ENCODE assay signal across 11 cellular contexts in genomic region chr3:127857270-127857801, GRCh38. TPM values are rescaled to one million over a fixed set of nuclear protein-coding genes. Genes with fewer than 3 reads are reported as not detected.
DNase-seq lines count a peak whose midpoint lies in the region; ATAC-seq, FAIRE-seq and TF ChIP-seq lines count a peak whose summit lies in the region.
"Had no signal": no experiment of that assay in that cellular context is flagged by ENCODE, and none has a peak within 500 bp of the region (broad histone marks: within the 10 kb centered on the region; RNA-seq: fewer than 3 reads in every experiment).

No MANE protein-coding gene starts in this region.

- ATAC-seq in GM12878 (peak; percentile 91), HG03135 (IDR thresholded peaks at IDR 0.05; ENCODE audit: unreplicated experiment) (no peak), HG02981 (IDR thresholded peaks at IDR 0.05; ENCODE audit: unreplicated experiment) (no peak), HG03565 (IDR thresholded peaks at IDR 0.05; ENCODE audit: unreplicated experiment) (no peak)
- ATAC-seq: stimulated activated naive CD8-positive, alpha-beta T cell treated with anti-CD3 and anti-CD28 coated beads, Interleukin-15, amount 100 ng/mL, for 72 hours had no signal

- no peak for TF ChIP-seq POLR2A in GM12878 (IDR thresholded peaks at IDR 0.05; ENCODE audit: low read depth, low read length)

- CTCF ChIA-PET in GM12878 (lab: Yijun Ruan, JAX), result interaction anchor here (0.7 to 1.7 kb wide), 11 partner anchors 9 to 268 kb away, joined by 3 to 7 read pairs (median 4); no protein-coding TSS in a partner anchor

- 68% methylated on average over 6 of the region's 6 CpGs for WGBS in GM12878 (ENCODE audit: insufficient coverage, insufficient replicate concordance, low lambda C conversion rate, missing lambda C conversion rate)

- no TSS peak for BruUV-seq in GM12878 (replicated peaks; lab: Mats Ljungman, UMichigan)

- no peaks in the 10 kb centered on the region for H3K27me3 ChIP-seq in GM12878 (replicated peaks in 1 of 2; ENCODE audit: control insufficient read depth in 2 of 2, insufficient read depth in 2 of 2, low read length in 1 of 2)
- no peaks in the 10 kb centered on the region for H3K27me3 ChIP-seq in neural cell (ENCODE audit: insufficient read depth, low read depth, low read length)

- H2AFZ ChIP-seq in GM12878 (ENCODE audit: control insufficient read depth, low read depth, low read length) (peak overlapping the region; percentile 63), neural cell (ENCODE audit: low read depth, low read length) (no peak overlapping the region)

- H3F3A ChIP-seq in neural cell (ENCODE audit: insufficient read depth, low read length, poor library complexity, severe bottlenecking), result peaks cover 6% of the 10 kb centered on the region

- TF ChIP-seq EP300 in GM12878 (IDR thresholded peaks at IDR 0.05; ENCODE audit: borderline replicate concordance in 1 of 2, control insufficient read depth in 1 of 2, low read depth in 2 of 2, low read length in 2 of 2) (no peak), neural cell (conservative IDR thresholded peaks at IDR 0.05; ENCODE audit: poor library complexity, severe bottlenecking) (no peak)

- H4K20me1 ChIP-seq in GM12878 (ENCODE audit: control insufficient read depth, insufficient read depth), result no peaks in the 10 kb centered on the region
- H4K20me1 ChIP-seq in neural cell (ENCODE audit: insufficient read depth), result no peaks in the 10 kb centered on the region

- TF ChIP-seq RAD21 in GM12878 (IDR thresholded peaks at IDR 0.05; ENCODE audit: insufficient read depth, low read depth, low read length) (peak; percentile 54), neural cell (conservative IDR thresholded peaks at IDR 0.05) (peak; percentile 31)

- H3K27ac ChIP-seq in GM12878 (ENCODE audit: control insufficient read depth, insufficient read depth) (no peak overlapping the region), neural cell (ENCODE audit: low read length) (no peak overlapping the region)

- no peaks in the 10 kb centered on the region for H3K79me2 ChIP-seq in GM12878 (ENCODE audit: control insufficient read depth, insufficient read depth, low read length)
- H3K79me2 ChIP-seq in neural cell (replicated peaks; ENCODE audit: insufficient read depth, low read length), result no peaks in the 10 kb centered on the region

- H3K4me1 ChIP-seq in GM12878 (ENCODE audit: control insufficient read depth, insufficient read depth, low read length), result no peaks in the 10 kb centered on the region

- H3K9me2 ChIP-seq in neural cell (ENCODE audit: insufficient read depth, low read length), result no peaks in the 10 kb centered on the region

- no peak for FAIRE-seq in HTR-8/SVneo (lab: Jason Lieb, UNC)
- no peak for FAIRE-seq in GM12878 (lab: Jason Lieb, UNC)
- FAIRE-seq: endometrium, kidney had no signal

- in situ Hi-C loops in GM12878 (cut with MboI), result no loop called here

- no peak overlapping the region for H3K9ac ChIP-seq in GM12878 (ENCODE audit: control insufficient read depth, insufficient read depth, low read length)
- no peak overlapping the region for H3K9ac ChIP-seq in neural cell (ENCODE audit: low read length)

- no peaks in the 10 kb centered on the region for H3K9me3 ChIP-seq in GM12878 (replicated peaks; ENCODE audit: control insufficient read depth, insufficient read depth, low read length)
- H3K9me3 ChIP-seq in neural cell (ENCODE audit: low read length), result no peaks in the 10 kb centered on the region

- DNase-seq in GM03348 (ENCODE audit: low spot score) (peak; percentile 13), HTR-8/SVneo (ENCODE audit: insufficient read length, low spot score) (peak; percentile 23), GM12878 (ENCODE audit: low read depth, low spot score) (no peak)
- DNase-seq: activated CD4-positive, alpha-beta memory T cell treated with anti-CD3 and anti-CD28 coated beads, Interleukin-2, amount 10 ng/mL, durations not matched to agents 7 days and 5 days; kidney; stimulated activated naive CD8-positive, alpha-beta T cell treated with anti-CD3 and anti-CD28 coated beads, Interleukin-15, amount 100 ng/mL, for 72 hours had no signal

- H3K36me3 ChIP-seq in GM12878 (ENCODE audit: control insufficient read depth in 2 of 2, insufficient read depth in 2 of 2, low read length in 1 of 2) (no peaks in the 10 kb centered on the region), neural cell (ENCODE audit: insufficient read depth, low read length) (no peaks in the 10 kb centered on the region)

- H3K4me3 ChIP-seq in GM12878 (no peak overlapping the region), neural cell (ENCODE audit: low read length) (no peak overlapping the region)

- RAD21 ChIA-PET in GM12878 (lab: Charles Lee; ENCODE audit: unreplicated experiment), result interaction anchor here (0.9 to 1.1 kb wide), 5 partner anchors 22 to 206 kb away, joined by 3 to 4 read pairs (median 3); no protein-coding TSS in a partner anchor

- intact Hi-C loops in GM12878 (cut with micrococcal nuclease; ENCODE audit: unreplicated experiment), result loop anchor here (1.0 kb wide), 1 partner anchor 205 kb away; no protein-coding TSS in a partner anchor

- SMC1A ChIA-PET in GM12878 (lab: Charles Lee; ENCODE audit: uncharacterized antibody, unreplicated experiment), result interaction anchor here (0.6 to 1.7 kb wide), 11 partner anchors 9 to 206 kb away, joined by 3 to 4 read pairs (median 3); no protein-coding TSS in a partner anchor

- peak; percentile 33 to 55 (median 33); a peak in 4 of 6 replicates for TF ChIP-seq CTCF in GM12878 (IDR thresholded peaks at IDR 0.05 in 2 of 3, conservative IDR thresholded peaks at IDR 0.05 in 1 of 3; ENCODE audit: control insufficient read depth in 2 of 3, extremely low read depth in 1 of 3, insufficient read depth in 1 of 3, low read depth in 3 of 3, low read length in 3 of 3)
- peak; percentile 25 for TF ChIP-seq CTCF in neural cell (IDR thresholded peaks at IDR 0.05; ENCODE audit: poor library complexity, severe bottlenecking)

- H3K4me2 ChIP-seq in GM12878 (ENCODE audit: control insufficient read depth, insufficient read depth) (no peak overlapping the region), neural cell (ENCODE audit: low read length) (no peak overlapping the region)

- POLR2A ChIA-PET in GM12878 (lab: Charles Lee), result no interaction called here

TF ChIP-seq in GM12878, 131 proteins besides CTCF, POLR2A, EP300 and RAD21:
- TF ChIP-seq SMC3 (IDR thresholded peaks at IDR 0.05; ENCODE audit: borderline replicate concordance, low read length) (peak; percentile 41; the same call in 1 of the 2 replicates), ZSCAN29 (IDR thresholded peaks at IDR 0.05) (no peak)

TF ChIP-seq in neural cell, 6 proteins besides CTCF, POLR2A, EP300 and RAD21 (continues in another document):
- no peak for TF ChIP-seq MXI1 (conservative IDR thresholded peaks at IDR 0.05; ENCODE audit: poor library complexity, severe bottlenecking)

RNA-seq across cellular contexts. Expression of gene MGLL, which starts 35.0 kb away (rescaled TPM):
- total RNA-seq in GM12878 (2013; cell fraction: nucleolus; rRNA removed), result 159 and 160 TPM in 2 replicates
- total RNA-seq in GM12878 (2014; rRNA removed) (70.6 and 76.8 TPM in 2 replicates), GM12878 (2014; rRNA removed; fragmentation: Illumina TruSeq; extraction: Trizol) (40.5 and 44.9 TPM in 2 replicates), GM12878 (2021) (103 and 112 TPM in 2 replicates)
- 27.7 TPM for polyA plus RNA-seq in GM12878 (2011; ENCODE audit: low read depth)
- polyA plus RNA-seq in GM12878 (2011; rRNA removed) (35.1 and 70.0 TPM in 2 replicates), GM12878 (2014; fragmentation: Illumina TruSeq; extraction: Trizol) (41.3 and 72.2 TPM in 2 replicates), GM12878 (2014; fragmentation: Nextera tagmentation; extraction: Ambion mirVana) (10 to 100 TPM; 49.1 to 73.6 TPM), GM12878 (2014; rRNA removed) (65.1 and 74.2 TPM in 2 replicates), GM12878 (2016; fragmentation: Nextera tagmentation; extraction: Ambion mirVana) (100 to 1,000 TPM; 170 to 177 TPM), neural cell (2.0 and 3.7 TPM in 2 replicates)
- polyA plus RNA-seq in GM12878 (2011; cell fraction: cytosol; rRNA removed), result 57.3 and 68.0 TPM in 2 replicates
- polyA plus RNA-seq in GM12878 (2011; cell fraction: nucleus; rRNA removed), result 69.0 and 72.8 TPM in 2 replicates
- polyA plus RNA-seq in GM12878 (2012), result 39.3 and 54.1 TPM in 2 replicates
- 66.8 and 76.8 TPM in 2 replicates for polyA minus RNA-seq in GM12878 (2011; rRNA and poly(A)+ RNA removed)
- 23.4 and 24.0 TPM in 2 replicates for polyA minus RNA-seq in GM12878 (2011; cell fraction: cytosol; rRNA and poly(A)+ RNA removed)
- polyA minus RNA-seq in GM12878 (2011; cell fraction: nucleus; rRNA and poly(A)+ RNA removed), result 47.8 and 90.9 TPM in 2 replicates
- 1.5 and 2.7 TPM in 2 replicates for polyA minus RNA-seq in neural cell

RNA-seq across cellular contexts. Expression of gene KBTBD12, which starts 57.7 kb away (rescaled TPM):
- not detected in 2 replicates for total RNA-seq in GM12878 (2013; cell fraction: nucleolus; rRNA removed)
- total RNA-seq in GM12878 (2014; rRNA removed), result not detected in 2 replicates
- not detected in 2 replicates for total RNA-seq in GM12878 (2014; rRNA removed; fragmentation: Illumina TruSeq; extraction: Trizol)
- total RNA-seq in GM12878 (2021), result not detected in 2 replicates
- polyA plus RNA-seq in GM12878 (2011; ENCODE audit: low read depth), result not detected
- polyA plus RNA-seq in GM12878 (2011; rRNA removed), result not detected in 2 replicates
- not detected in 2 replicates for polyA plus RNA-seq in GM12878 (2011; cell fraction: cytosol; rRNA removed)
- not detected in 2 replicates for polyA plus RNA-seq in GM12878 (2011; cell fraction: nucleus; rRNA removed)
- polyA plus RNA-seq in GM12878 (2012), result not detected in 2 replicates
- 0.01 TPM in 1 of 2 replicates, not detected in the other for polyA plus RNA-seq in GM12878 (2014; fragmentation: Illumina TruSeq; extraction: Trizol)
- not detected for polyA plus RNA-seq in GM12878 (2014; fragmentation: Nextera tagmentation; extraction: Ambion mirVana)
- polyA plus RNA-seq in GM12878 (2014; rRNA removed), result not detected in 2 replicates
- under 1 TPM in 1 of 2 experiments, not detected in 1; 0.11 TPM for polyA plus RNA-seq in GM12878 (2016; fragmentation: Nextera tagmentation; extraction: Ambion mirVana)
- polyA minus RNA-seq in GM12878 (2011; rRNA and poly(A)+ RNA removed), result not detected in 2 replicates
- not detected in 2 replicates for polyA minus RNA-seq in GM12878 (2011; cell fraction: cytosol; rRNA and poly(A)+ RNA removed)
- polyA minus RNA-seq in GM12878 (2011; cell fraction: nucleus; rRNA and poly(A)+ RNA removed), result not detected in 2 replicates
- not detected in 2 replicates for polyA plus RNA-seq in neural cell
- not detected in 2 replicates for polyA minus RNA-seq in neural cell
- total RNA-seq: activated CD4-positive, alpha-beta memory T cell treated with anti-CD3 and anti-CD28 coated beads, Interleukin-2, amount 10 ng/mL, durations not matched to agents 7 days and 5 days had no signal
